ENCODE assay signal across 10 cellular contexts in genomic region chr2:77179297-77179696, GRCh38.
"Had no signal": no experiment of that assay in that cellular context is flagged by ENCODE, and none has a peak within 500 bp of the region (broad histone marks: within the 10 kb centered on the region; RNA-seq: fewer than 3 reads in every experiment).

No MANE protein-coding gene starts in this region.

- H3K4me2 ChIP-seq: GM23338 had no signal

- H3K9ac ChIP-seq: GM23248 had no signal

- FAIRE-seq: H1, H54 had no signal

- H3K9me3 ChIP-seq: HAP-1 had no signal

- H3K36me3 ChIP-seq: HAP-1 had no signal

- H2AFZ ChIP-seq: GM23248, GM23338 had no signal

- H3K27ac ChIP-seq: GM23248 had no signal

- H3K4me3 ChIP-seq: GM23248, GM23338, HAP-1 had no signal

- DNase-seq: GM23248, GOT3, H7, H9, HCEC 1CT, HFFc6 had no signal
